In the genomic region with DNA sequence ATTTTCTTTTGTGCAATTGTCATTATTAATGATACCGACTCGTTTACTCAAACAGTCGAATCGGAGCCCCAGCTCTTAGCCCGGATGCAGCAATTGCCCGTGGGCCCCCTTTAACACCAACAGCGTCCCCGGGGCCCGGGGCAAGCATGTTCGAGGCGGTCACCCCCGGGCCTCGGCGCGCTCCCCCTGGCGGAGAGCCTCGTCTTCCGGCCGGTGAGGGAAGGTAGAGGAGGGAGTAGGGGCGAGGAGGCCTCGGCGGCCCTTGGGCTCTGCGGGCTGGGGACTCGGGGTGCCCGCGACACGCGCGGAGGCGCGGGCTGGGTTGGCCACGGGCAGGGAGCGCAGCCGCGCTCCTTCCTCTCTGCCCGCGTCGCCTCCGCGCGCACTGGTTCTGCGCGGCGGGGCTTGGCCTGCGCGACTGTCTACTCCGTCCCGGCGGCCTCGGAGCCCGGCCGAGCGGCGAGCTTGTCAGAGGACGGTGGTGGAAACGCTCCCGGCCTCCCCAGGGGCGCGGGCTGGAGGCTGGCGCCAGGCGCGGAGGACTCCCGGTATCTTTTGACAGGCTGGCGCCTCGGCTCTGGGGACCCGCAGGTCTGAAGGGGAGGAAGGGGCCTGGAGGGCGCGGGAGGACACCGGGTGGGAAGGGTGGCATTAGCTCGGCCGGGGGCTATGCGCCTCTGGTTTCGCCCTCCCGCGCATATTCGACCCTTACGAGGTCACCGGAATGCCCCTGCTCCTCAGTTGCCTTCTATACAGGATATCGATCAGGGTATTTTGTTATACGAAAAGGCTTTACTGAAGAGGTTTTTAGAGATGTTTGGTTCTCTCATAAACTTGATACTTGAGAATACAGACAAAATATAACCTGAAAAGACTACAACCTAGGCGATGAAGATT, we compare ENCODE assay signal across 8 cellular contexts. TPM values are rescaled to one million over a fixed set of nuclear protein-coding genes. Genes with fewer than 3 reads are reported as not detected.
DNase-seq lines count a peak whose midpoint lies in the region; ATAC-seq, FAIRE-seq and TF ChIP-seq lines count a peak whose summit lies in the region.

No MANE protein-coding gene starts in this region.

- no peak for TF ChIP-seq EP300 in H1 (IDR thresholded peaks at IDR 0.05; ENCODE audit: borderline replicate concordance in 1 of 2, low read depth in 2 of 2, low read length in 2 of 2)

- peak overlapping the region; percentile 72 for H3K4me2 ChIP-seq in BLaER1
- peak overlapping the region; percentile 80 to 93 for H3K4me2 ChIP-seq in H1 (ENCODE audit: insufficient read depth in 1 of 2, low read depth in 2 of 2, low read length in 2 of 2)

- peak; percentile 78 for ATAC-seq in HG03354 (IDR thresholded peaks at IDR 0.05; ENCODE audit: poor library complexity, severe bottlenecking, unreplicated experiment)

- H2BK12ac ChIP-seq in H1 (ENCODE audit: low read depth, low read length) = no peak overlapping the region

- H3K23me2 ChIP-seq in H1 (ENCODE audit: low read depth, low read length) = peaks cover 16% of the 10 kb centered on the region; the same call in 1 of the 2 replicates

- WGBS in H1 (ENCODE audit: extremely low coverage in 1 of 2, insufficient coverage in 1 of 2, insufficient read length in 1 of 2, insufficient replicate concordance in 2 of 2, low coverage in 1 of 2, low lambda C conversion rate in 2 of 2, missing lambda C conversion rate in 1 of 2), 2 experiments = 4% methylated on average over 73 of the region's 81 CpGs; no CpG with 5 or more reads in 1 of the 2 experiments
- WGBS in mesodermal cell (ENCODE audit: insufficient coverage in 2 of 2), 2 experiments = 5% methylated on average over 43 to 50 of the region's 81 CpGs

- no peak overlapping the region; the same call in 1 of the 2 replicates for H4K8ac ChIP-seq in H1 (ENCODE audit: extremely low read depth, insufficient read depth, low read length)

- H3K18ac ChIP-seq in H1 (ENCODE audit: extremely low read depth, low read length) = no peak overlapping the region; the same call in 1 of the 2 replicates

- no peak overlapping the region for H3K14ac ChIP-seq in H1 (ENCODE audit: insufficient read length)

- H3K36me3 ChIP-seq in BLaER1 (no peaks in the 10 kb centered on the region), H1 (ENCODE audit: control insufficient read depth in 2 of 4, insufficient read depth in 4 of 4, low read length in 3 of 4) (no peaks in the 10 kb centered on the region), mesodermal cell (ENCODE audit: control insufficient read depth, insufficient read depth, low read length) (peaks cover 4% of the 10 kb centered on the region)

- POLR2A ChIA-PET in H1 (lab: Charles Lee; ENCODE audit: partially characterized antibody) = interaction anchor here (1.2 to 2.2 kb wide), 3 partner anchors 26 to 208 kb away, joined by 3 to 12 read pairs (median 7); partner anchors contain the start of genes ERCC5 and TEX30

- H3K9ac ChIP-seq in BLaER1 (peak overlapping the region; percentile 72), H1 (replicated peaks in 1 of 4; ENCODE audit: extremely low read depth in 1 of 4, low read depth in 3 of 4, low read length in 3 of 4) (peak overlapping the region in 3 of 4 experiments; percentile 28 to 44 (median 40); a peak in 3 of 7 replicates)

- H3K79me2 ChIP-seq in H1 (ENCODE audit: control insufficient read depth in 1 of 2, insufficient read depth in 2 of 2, low read length in 2 of 2) = no peaks in the 10 kb centered on the region

- no peak overlapping the region for H2BK20ac ChIP-seq in H1 (ENCODE audit: low read length)

- no peaks in the 10 kb centered on the region for H3K79me1 ChIP-seq in H1 (ENCODE audit: low read depth, low read length)

- peaks cover 38% of the 10 kb centered on the region for H3K27me3 ChIP-seq in BLaER1
- H3K27me3 ChIP-seq in H1 (replicated peaks in 1 of 4; ENCODE audit: control insufficient read depth in 3 of 4, extremely low read depth in 1 of 4, insufficient read depth in 3 of 4, low read length in 3 of 4) = peaks cover 0 to 11% (median 8%) of the 10 kb centered on the region in 4 experiments; a peak in 6 of 7 replicates

- no peak overlapping the region for H2BK120ac ChIP-seq in H1 (replicated peaks; ENCODE audit: low read depth, low read length)

- TF ChIP-seq POLR2A in GM19099 (IDR thresholded peaks at IDR 0.05; ENCODE audit: extremely low read depth, insufficient read length, low read depth) (peak; percentile 69), H1 (IDR thresholded peaks at IDR 0.05; ENCODE audit: control extremely low read depth in 1 of 2, low read depth in 2 of 2, low read length in 2 of 2) (no peak)

- peak; percentile 48 to 58; a peak in 3 of 4 replicates for TF ChIP-seq RAD21 in H1 (IDR thresholded peaks at IDR 0.05 in 1 of 2, conservative IDR thresholded peaks at IDR 0.05 in 1 of 2; ENCODE audit: low read depth in 2 of 2, low read length in 2 of 2)

- no peak overlapping the region for H3K4ac ChIP-seq in H1 (replicated peaks; ENCODE audit: insufficient read length, low read depth, low read length)

- peak; percentile 45 for DNase-seq in NCI-H774 (lab: John Stamatoyannopoulos, UW)
- DNase-seq in activated CD8-positive, alpha-beta memory T cell treated with anti-CD3 and anti-CD28 coated beads for 4 hours (ENCODE audit: low read depth in 2 of 2) = peak; percentile 68
- DNase-seq in H1 (ENCODE audit: low read depth in 1 of 2, low spot score in 2 of 2) = peak in 1 of 2 experiments; percentile 92
- peak; percentile 65 to 69 for DNase-seq in stimulated activated CD8-positive, alpha-beta memory T cell treated with anti-CD3 and anti-CD28 coated beads, Interleukin-15, amount 100 ng/mL, for 4 hours (ENCODE audit: low read depth in 2 of 2)

- peak overlapping the region; percentile 66; the same call in 1 of the 2 replicates for H2AFZ ChIP-seq in H1 (ENCODE audit: low read length)

- H2BK15ac ChIP-seq in H1 (ENCODE audit: low read length) = no peak overlapping the region

- H3K56ac ChIP-seq in H1 (replicated peaks; ENCODE audit: insufficient read length, low read depth, low read length) = no peak overlapping the region

- peak overlapping the region; percentile 71 for H3K4me3 ChIP-seq in BLaER1
- peak overlapping the region; percentile 65 to 87 (median 83) for H3K4me3 ChIP-seq in H1 (ENCODE audit: extremely low read depth in 1 of 4, insufficient read depth in 2 of 4, low read depth in 3 of 4, low read length in 4 of 4)
- H3K4me3 ChIP-seq in mesodermal cell (ENCODE audit: extremely low read depth, insufficient read depth, low read length, poor library complexity, severe bottlenecking) = peak overlapping the region; percentile 85

- CTCF ChIA-PET in H1 (lab: Charles Lee; ENCODE audit: partially characterized antibody) = interaction anchor here (0.6 to 3.0 kb wide), 28 partner anchors 8 to 1483 kb away, joined by 3 to 28 read pairs (median 4); partner anchors contain the start of genes ERCC5 and TEX30

- no peak overlapping the region for H2AK5ac ChIP-seq in H1 (ENCODE audit: low read depth, low read length)

- no peak overlapping the region for H3K23ac ChIP-seq in H1 (ENCODE audit: insufficient read length)

- no peak overlapping the region for H4K5ac ChIP-seq in H1 (ENCODE audit: insufficient read length, low read depth, low read length)

- H3K9me3 ChIP-seq in BLaER1 (peaks cover 24% of the 10 kb centered on the region), H1 (ENCODE audit: insufficient read depth in 2 of 2, low read depth in 1 of 2, low read length in 1 of 2) (no peaks in the 10 kb centered on the region), mesodermal cell (ENCODE audit: control insufficient read depth, low read length) (no peaks in the 10 kb centered on the region)

- no peak overlapping the region for H4K91ac ChIP-seq in H1 (replicated peaks; ENCODE audit: insufficient read length, low read length)

- H2BK5ac ChIP-seq in H1 (ENCODE audit: low read depth, low read length) = no peak overlapping the region; the same call in 1 of the 2 replicates

- peak; percentile 66 to 79 (median 76) for TF ChIP-seq CTCF in H1 (IDR thresholded peaks at IDR 0.05; ENCODE audit: control extremely low read depth in 1 of 3, insufficient read depth in 1 of 3, low read depth in 1 of 3, low read length in 3 of 3)

- no peak for FAIRE-seq in H1 (lab: Jason Lieb, UNC)

- H4K20me1 ChIP-seq in BLaER1 = no peaks in the 10 kb centered on the region
- H4K20me1 ChIP-seq in H1 (replicated peaks in 1 of 2; ENCODE audit: control insufficient read depth in 1 of 2, insufficient read depth in 2 of 2, low read length in 2 of 2) = no peaks in the 10 kb centered on the region

- H3K4me1 ChIP-seq in BLaER1 (peaks cover 15% of the 10 kb centered on the region; the same call in 1 of the 2 replicates), H1 (replicated peaks in 1 of 4; ENCODE audit: control insufficient read depth in 3 of 4, insufficient read depth in 4 of 4, low read length in 3 of 4) (no peaks in the 10 kb centered on the region), mesodermal cell (ENCODE audit: control insufficient read depth, insufficient read depth, low read length, poor library complexity, severe bottlenecking) (no peaks in the 10 kb centered on the region)

- H3K27ac ChIP-seq in BLaER1 (peak overlapping the region; percentile 65; the same call in 1 of the 2 replicates), H1 (ENCODE audit: low read depth, low read length) (no peak overlapping the region), mesodermal cell (ENCODE audit: low read depth, low read length, severe bottlenecking) (no peak overlapping the region)

RNA-seq across cellular contexts. Expression of gene BIVM, which starts 1.5 kb away (rescaled TPM):
- 5.4 and 5.5 TPM in 2 replicates for total RNA-seq in H1 (2021; fragmentation: NEBNext Ultra II Directional; extraction: Animal tissue kit (Norgen Biotek cat#: 25700))
- polyA plus RNA-seq in H1 (2011; rRNA removed) = 1.3 and 1.8 TPM in 2 replicates
- polyA plus RNA-seq in H1 (2011; cell fraction: cytosol; rRNA removed) = 2.7 TPM
- polyA plus RNA-seq in H1 (2011; cell fraction: nucleus; rRNA removed) = 1.6 TPM
- 2.0 to 3.8 TPM (median 2.3 TPM) in 4 replicates for polyA plus RNA-seq in H1 (2012, experiment 1 of 2)
- polyA plus RNA-seq in H1 (2012, experiment 2 of 2) = 0.31 TPM
- 5.0 TPM for polyA plus RNA-seq in H1 (2013, experiment 1 of 2)
- 4.7 TPM for polyA plus RNA-seq in H1 (2013, experiment 2 of 2)
- 0.85 and 1.4 TPM in 2 replicates for polyA minus RNA-seq in H1 (2011; rRNA and poly(A)+ RNA removed)
- polyA minus RNA-seq in H1 (2011; cell fraction: cytosol; rRNA and poly(A)+ RNA removed) = 1.5 TPM
- 4.6 TPM for polyA minus RNA-seq in H1 (2011; cell fraction: nucleus; rRNA and poly(A)+ RNA removed)
- 12.2 TPM for polyA plus RNA-seq in mesodermal cell (2013, experiment 1 of 2)
- polyA plus RNA-seq in mesodermal cell (2013, experiment 2 of 2) = 13.0 TPM

RNA-seq across cellular contexts. Expression of gene POGLUT2, which starts 1.6 kb away (rescaled TPM):
- total RNA-seq in H1 (2021; fragmentation: NEBNext Ultra II Directional; extraction: Animal tissue kit (Norgen Biotek cat#: 25700)) = 20.1 and 22.3 TPM in 2 replicates
- 9.4 and 9.9 TPM in 2 replicates for polyA plus RNA-seq in H1 (2011; rRNA removed)
- 12.3 TPM for polyA plus RNA-seq in H1 (2011; cell fraction: cytosol; rRNA removed)
- polyA plus RNA-seq in H1 (2011; cell fraction: nucleus; rRNA removed) = 7.0 TPM
- 12.0 to 17.6 TPM (median 12.9 TPM) in 4 replicates for polyA plus RNA-seq in H1 (2012, experiment 1 of 2)
- 5.2 TPM for polyA plus RNA-seq in H1 (2012, experiment 2 of 2)
- polyA plus RNA-seq in H1 (2013, experiment 1 of 2) = 30.0 TPM
- polyA plus RNA-seq in H1 (2013, experiment 2 of 2) = 34.1 TPM
- 6.1 and 8.0 TPM in 2 replicates for polyA minus RNA-seq in H1 (2011; rRNA and poly(A)+ RNA removed)
- 5.1 TPM for polyA minus RNA-seq in H1 (2011; cell fraction: cytosol; rRNA and poly(A)+ RNA removed)
- 8.6 TPM for polyA minus RNA-seq in H1 (2011; cell fraction: nucleus; rRNA and poly(A)+ RNA removed)
- 30.9 TPM for polyA plus RNA-seq in mesodermal cell (2013, experiment 1 of 2)
- 28.6 TPM for polyA plus RNA-seq in mesodermal cell (2013, experiment 2 of 2)

RNA-seq across cellular contexts. Expression of gene TEX30, which starts 26.8 kb away (rescaled TPM):
- total RNA-seq in H1 (2021; fragmentation: NEBNext Ultra II Directional; extraction: Animal tissue kit (Norgen Biotek cat#: 25700)) = 8.5 and 10.3 TPM in 2 replicates
- 2.9 and 6.5 TPM in 2 replicates for polyA plus RNA-seq in H1 (2011; rRNA removed)
- 7.6 TPM for polyA plus RNA-seq in H1 (2011; cell fraction: cytosol; rRNA removed)
- 1.7 TPM for polyA plus RNA-seq in H1 (2011; cell fraction: nucleus; rRNA removed)
- polyA plus RNA-seq in H1 (2012, experiment 1 of 2) = 4.8 to 8.8 TPM (median 5.4 TPM) in 4 replicates
- polyA plus RNA-seq in H1 (2012, experiment 2 of 2) = 3.3 TPM
- 5.1 TPM for polyA plus RNA-seq in H1 (2013, experiment 1 of 2)
- polyA plus RNA-seq in H1 (2013, experiment 2 of 2) = 4.7 TPM
- polyA minus RNA-seq in H1 (2011; rRNA and poly(A)+ RNA removed) = 1.5 and 2.7 TPM in 2 replicates
- 2.5 TPM for polyA minus RNA-seq in H1 (2011; cell fraction: cytosol; rRNA and poly(A)+ RNA removed)
- polyA minus RNA-seq in H1 (2011; cell fraction: nucleus; rRNA and poly(A)+ RNA removed) = 3.5 TPM
- polyA plus RNA-seq in mesodermal cell (2013, experiment 1 of 2) = 12.7 TPM
- polyA plus RNA-seq in mesodermal cell (2013, experiment 2 of 2) = 11.5 TPM

RNA-seq across cellular contexts. Expression of gene ERCC5, which starts 45.4 kb away (rescaled TPM):
- 24.4 and 28.3 TPM in 2 replicates for total RNA-seq in H1 (2021; fragmentation: NEBNext Ultra II Directional; extraction: Animal tissue kit (Norgen Biotek cat#: 25700))
- 3.7 and 3.8 TPM in 2 replicates for polyA plus RNA-seq in H1 (2011; rRNA removed)
- polyA plus RNA-seq in H1 (2011; cell fraction: cytosol; rRNA removed) = 6.1 TPM
- 8.6 TPM for polyA plus RNA-seq in H1 (2011; cell fraction: nucleus; rRNA removed)
- 11.5 to 17.6 TPM (median 15.3 TPM) in 4 replicates for polyA plus RNA-seq in H1 (2012, experiment 1 of 2)
- polyA plus RNA-seq in H1 (2012, experiment 2 of 2) = 0.89 TPM
- polyA plus RNA-seq in H1 (2013, experiment 1 of 2) = 18.0 TPM
- 17.3 TPM for polyA plus RNA-seq in H1 (2013, experiment 2 of 2)
- 5.0 and 8.5 TPM in 2 replicates for polyA minus RNA-seq in H1 (2011; rRNA and poly(A)+ RNA removed)
- 6.2 TPM for polyA minus RNA-seq in H1 (2011; cell fraction: cytosol; rRNA and poly(A)+ RNA removed)
- polyA minus RNA-seq in H1 (2011; cell fraction: nucleus; rRNA and poly(A)+ RNA removed) = 8.1 TPM
- 49.0 TPM for polyA plus RNA-seq in mesodermal cell (2013, experiment 1 of 2)
- 47.9 TPM for polyA plus RNA-seq in mesodermal cell (2013, experiment 2 of 2)
